Comparison of ENCODE assay signal across 12 cellular contexts in genomic region chr3:30656624-30657141, GRCh38. TPM values are rescaled to one million over a fixed set of nuclear protein-coding genes. Genes with fewer than 3 reads are reported as not detected.
A peak's percentile ranks its signal among the peaks of the same experiment; 100 is the strongest.
DNase-seq lines count a peak whose midpoint lies in the region; FAIRE-seq and TF ChIP-seq lines count a peak whose summit lies in the region.
"Had no signal": no experiment of that assay in that cellular context is flagged by ENCODE, and none has a peak within 500 bp of the region (broad histone marks: within the 10 kb centered on the region; RNA-seq: fewer than 3 reads in every experiment).

No MANE protein-coding gene starts in this region.

- H3K4me1 ChIP-seq in Peyer's patch (peaks cover 0 to 60% (median 42%) of the 10 kb centered on the region in 4 donors), endothelial cell of umbilical vein (ENCODE audit: control insufficient read depth, extremely low read depth, insufficient read depth, low read length) (peaks cover 91% of the 10 kb centered on the region), stomach smooth muscle (ENCODE audit: control insufficient read depth, insufficient read depth, low read length) (peaks cover 30% of the 10 kb centered on the region), hepatocyte (ENCODE audit: insufficient read depth) (peaks cover 24% of the 10 kb centered on the region)

- peak overlapping the region; percentile 62 to 82 (median 75) for H3K27ac ChIP-seq in Peyer's patch
- peak overlapping the region; percentile 98 for H3K27ac ChIP-seq in endothelial cell of umbilical vein (ENCODE audit: insufficient read depth, low read depth, low read length)
- peak overlapping the region; percentile 8 for H3K27ac ChIP-seq in stomach smooth muscle (ENCODE audit: low read length)
- no peak overlapping the region for H3K27ac ChIP-seq in hepatocyte

- peaks cover 66% of the 10 kb centered on the region for H3K36me3 Mint-ChIP-seq in activated naive CD4-positive, alpha-beta T cell treated with anti-CD3 and anti-CD28 coated beads, Interleukin-2, amount 50 U/mL, for 24 hours

- no TSS peak for BruUV-seq in endothelial cell of umbilical vein (replicated peaks; lab: Mats Ljungman, UMichigan)

- no peak for FAIRE-seq in endothelial cell of umbilical vein (lab: Jason Lieb, UNC)
- FAIRE-seq: RCC 7860 had no signal

- no peak for TF ChIP-seq CTCF in Peyer's patch (IDR thresholded peaks at IDR 0.05)
- no peak for TF ChIP-seq CTCF in endothelial cell of umbilical vein (IDR thresholded peaks at IDR 0.05; ENCODE audit: extremely low read depth in 1 of 2, insufficient read depth in 1 of 2, low read depth in 1 of 2, low read length in 2 of 2)
- TF ChIP-seq CTCF in hepatocyte (IDR thresholded peaks at IDR 0.05; ENCODE audit: poor library complexity) = no peak

- peak overlapping the region; percentile 96 for H3K27ac Mint-ChIP-seq in activated naive CD4-positive, alpha-beta T cell treated with anti-CD3 and anti-CD28 coated beads, Interleukin-2, amount 50 U/mL, for 24 hours
- H3K27ac Mint-ChIP-seq: nephron progenitor cell had no signal

- H3K4me2 ChIP-seq in endothelial cell of umbilical vein (ENCODE audit: insufficient read depth, low read length) = no peak overlapping the region
- no peak overlapping the region for H3K4me2 ChIP-seq in hepatocyte

- dilution Hi-C loops in endothelial cell of umbilical vein (cut with MboI; ENCODE audit: extremely low pct_ligation_motif_present, low sequenced_read_pairs) = no loop called here

- POLR2A ChIA-PET in endothelial cell of umbilical vein (lab: Charles Lee) = no interaction called here

- no peak overlapping the region for H3K9ac ChIP-seq in endothelial cell of umbilical vein (replicated peaks; ENCODE audit: extremely low read depth, insufficient read depth, low read length)
- no peak overlapping the region for H3K9ac ChIP-seq in stomach smooth muscle (ENCODE audit: low read length in 2 of 2)

- no peak overlapping the region for H3K4me3 ChIP-seq in Peyer's patch
- H3K4me3 ChIP-seq in endothelial cell of umbilical vein (replicated peaks in 1 of 3; ENCODE audit: insufficient read depth in 1 of 3, low read depth in 1 of 3, low read length in 3 of 3) = no peak overlapping the region
- no peak overlapping the region for H3K4me3 ChIP-seq in stomach smooth muscle (ENCODE audit: low read length in 2 of 2)
- H3K4me3 ChIP-seq in hepatocyte = no peak overlapping the region

- H3K4me1 Mint-ChIP-seq in activated naive CD4-positive, alpha-beta T cell treated with anti-CD3 and anti-CD28 coated beads, Interleukin-2, amount 50 U/mL, for 24 hours = peaks cover 96% of the 10 kb centered on the region

- H3K27me3 ChIP-seq in Peyer's patch (no peaks in the 10 kb centered on the region), endothelial cell of umbilical vein (ENCODE audit: control insufficient read depth in 2 of 2, insufficient read depth in 2 of 2, low read length in 2 of 2) (no peaks in the 10 kb centered on the region), stomach smooth muscle (ENCODE audit: control insufficient read depth in 1 of 2, insufficient read depth in 2 of 2, low read length in 2 of 2) (no peaks in the 10 kb centered on the region), hepatocyte (no peaks in the 10 kb centered on the region)

- H4K20me1 ChIP-seq in endothelial cell of umbilical vein (replicated peaks; ENCODE audit: control insufficient read depth, extremely low read depth, insufficient read depth, low read length) (no peaks in the 10 kb centered on the region), hepatocyte (ENCODE audit: insufficient read depth, poor library complexity, severe bottlenecking) (no peaks in the 10 kb centered on the region)

- H2AFZ ChIP-seq in endothelial cell of umbilical vein (ENCODE audit: low read depth, low read length) (no peak overlapping the region), hepatocyte (no peak overlapping the region)

- DNase-seq in activated naive CD4-positive, alpha-beta T cell (lab: John Stamatoyannopoulos, UW) = no peak
- DNase-seq in Peyer's patch (no peak), endothelial cell of umbilical vein (ENCODE audit: low read depth, low spot score) (no peak), hepatocyte (ENCODE audit: low spot score) (no peak), DMS153 treated with DMSO at 0.1 percent for 48 hours (lab: John Stamatoyannopoulos, UW; ENCODE audit: unreplicated experiment) (no peak), hypothalamus (lab: John Stamatoyannopoulos, UW) (no peak)
- DNase-seq: activated effector memory CD4-positive, alpha-beta T cell treated with Interleukin-2 at 50 U/mL for 16 hours; NCI-H2171 treated with DMSO at 0.1 percent for 48 hours; nephron progenitor cell had no signal

- TF ChIP-seq POLR2A in Peyer's patch (IDR thresholded peaks at IDR 0.05) (no peak), endothelial cell of umbilical vein (IDR thresholded peaks at IDR 0.05; ENCODE audit: low read depth, low read length) (no peak)

- H3K36me3 ChIP-seq in Peyer's patch (peaks cover 0 to 50% (median 0%) of the 10 kb centered on the region in 3 donors), endothelial cell of umbilical vein (ENCODE audit: control insufficient read depth in 2 of 2, extremely low read depth in 1 of 2, insufficient read depth in 2 of 2, low read length in 2 of 2) (peaks cover 25 to 59% of the 10 kb centered on the region in 2 experiments), stomach smooth muscle (ENCODE audit: control insufficient read depth in 2 of 2, insufficient read depth in 2 of 2, low read length in 2 of 2) (peaks cover 21 to 32% of the 10 kb centered on the region in 2 donors), hepatocyte (replicated peaks; ENCODE audit: insufficient read depth, low read depth) (no peaks in the 10 kb centered on the region)

- H3K9me3 ChIP-seq in Peyer's patch = no peaks in the 10 kb centered on the region
- H3K9me3 ChIP-seq in endothelial cell of umbilical vein (replicated peaks; ENCODE audit: control insufficient read depth, insufficient read depth, low read length) = no peaks in the 10 kb centered on the region
- H3K9me3 ChIP-seq in stomach smooth muscle (ENCODE audit: control insufficient read depth in 2 of 2, low read length in 2 of 2) = no peaks in the 10 kb centered on the region
- no peaks in the 10 kb centered on the region for H3K9me3 ChIP-seq in hepatocyte (ENCODE audit: low read depth)

- intact Hi-C loops in endothelial cell of umbilical vein (cut with micrococcal nuclease) = no loop called here

- CTCF ChIA-PET in endothelial cell of umbilical vein (lab: Charles Lee) = interaction anchor here (2.0 to 3.1 kb wide), 5 partner anchors 26 to 614 kb away, joined by 6 to 18 read pairs (median 11); partner anchors contain the start of gene TGFBR2

- H3K79me2 ChIP-seq in endothelial cell of umbilical vein (ENCODE audit: control insufficient read depth, insufficient read depth, low read length) = peaks cover 67% of the 10 kb centered on the region
- H3K79me2 ChIP-seq in hepatocyte = peaks cover 24% of the 10 kb centered on the region

- no peaks in the 10 kb centered on the region for H3K9me2 ChIP-seq in hepatocyte (replicated peaks; ENCODE audit: insufficient read depth)

- peaks cover 5% of the 10 kb centered on the region for H3K9me3 Mint-ChIP-seq in activated naive CD4-positive, alpha-beta T cell treated with anti-CD3 and anti-CD28 coated beads, Interleukin-2, amount 50 U/mL, for 24 hours
- H3K9me3 Mint-ChIP-seq: nephron progenitor cell had no signal

- 88% methylated on average over 3 of the region's 3 CpGs for WGBS in hepatocyte (ENCODE audit: low lambda C conversion rate, missing lambda C conversion rate)

- no peaks in the 10 kb centered on the region for H3K9me1 ChIP-seq in endothelial cell of umbilical vein (replicated peaks; ENCODE audit: control insufficient read depth, extremely low read depth, insufficient read depth, low read length)

- peak overlapping the region; percentile 75 for H3K4me3 Mint-ChIP-seq in activated naive CD4-positive, alpha-beta T cell treated with anti-CD3 and anti-CD28 coated beads, Interleukin-2, amount 50 U/mL, for 24 hours
- H3K4me3 Mint-ChIP-seq: nephron progenitor cell had no signal

- no peaks in the 10 kb centered on the region for H3K27me3 Mint-ChIP-seq in activated naive CD4-positive, alpha-beta T cell treated with anti-CD3 and anti-CD28 coated beads, Interleukin-2, amount 50 U/mL, for 24 hours

TF ChIP-seq in endothelial cell of umbilical vein, 7 proteins besides CTCF, POLR2A, EP300 and RAD21:
- TF ChIP-seq EZH2 (IDR thresholded peaks at IDR 0.05; ENCODE audit: borderline replicate concordance, low read depth, low read length, severe bottlenecking) (no peak), GATA2 (IDR thresholded peaks at IDR 0.05; ENCODE audit: insufficient read depth, insufficient read length, low read depth, low read length) (no peak), MYC (IDR thresholded peaks at IDR 0.05; ENCODE audit: low read depth, low read length) (no peak), POLR2AphosphoS5 (IDR thresholded peaks at IDR 0.05; ENCODE audit: insufficient read depth, low read depth, low read length) (peak; percentile 12), JUN (IDR thresholded peaks at IDR 0.05; ENCODE audit: borderline replicate concordance, insufficient read depth, insufficient read length, low read depth) (no peak)

RNA-seq across cellular contexts. Expression of gene TGFBR2, which starts 50.3 kb away (rescaled TPM):
- total RNA-seq in Peyer's patch = 100 to 1,000 TPM in 2 of 4 donors, 10 to 100 TPM in 2; 51.8 to 127 (median 105) TPM
- 250 and 259 TPM in 2 replicates for total RNA-seq in endothelial cell of umbilical vein
- 203 and 227 TPM in 2 replicates for polyA plus RNA-seq in endothelial cell of umbilical vein
- 180 and 183 TPM in 2 replicates for polyA plus RNA-seq in endothelial cell of umbilical vein (2011; cell fraction: cytosol; rRNA removed)
- polyA plus RNA-seq in endothelial cell of umbilical vein (2011; cell fraction: nucleus; rRNA removed) = 156 and 180 TPM in 2 replicates
- polyA plus RNA-seq in endothelial cell of umbilical vein (2012) = 157 and 193 TPM in 2 replicates
- polyA minus RNA-seq in endothelial cell of umbilical vein = 448 and 461 TPM in 2 replicates
- polyA minus RNA-seq in endothelial cell of umbilical vein (2011; cell fraction: cytosol; rRNA and poly(A)+ RNA removed) = 8.2 TPM
- polyA minus RNA-seq in endothelial cell of umbilical vein (2011; cell fraction: nucleus; rRNA and poly(A)+ RNA removed) = 268 and 339 TPM in 2 replicates
- 50.5 and 52.8 TPM in 2 replicates for total RNA-seq in hepatocyte
- polyA plus RNA-seq in hepatocyte = 30.2 and 42.2 TPM in 2 replicates
